8 cellular contexts compared by ENCODE assay signal in genomic region chr16:23182675-23183485, GRCh38. TPM values are rescaled to one million over a fixed set of nuclear protein-coding genes. Genes with fewer than 3 reads are reported as not detected.
DNase-seq lines count a peak whose midpoint lies in the region; ATAC-seq, FAIRE-seq and TF ChIP-seq lines count a peak whose summit lies in the region.

Gene SCNN1G, plus strand, starts transcription at chr16:23182745. Its CDS starts 3,527 bp downstream, at chr16:23186272.

- H3K27me3 ChIP-seq in CD8-positive, alpha-beta T cell (ENCODE audit: insufficient read depth, low read length) = peaks cover 24% of the 10 kb centered on the region
- peaks cover 54% of the 10 kb centered on the region for H3K27me3 ChIP-seq in neural progenitor cell

- no peak for FAIRE-seq in GM12892 (lab: Jason Lieb, UNC)

- H3K27me3 Mint-ChIP-seq in CD8-positive, alpha-beta T cell (ENCODE audit: low read depth) = peaks cover 60% of the 10 kb centered on the region
- peaks cover 35% of the 10 kb centered on the region for H3K27me3 Mint-ChIP-seq in neural progenitor cell (ENCODE audit: insufficient read depth, low read depth)

- intact Hi-C loops in CD8-positive, alpha-beta T cell (cut with DNase I, micrococcal nuclease) = loop anchor here in 1 of 2 experiments (2.0 kb wide), 1 partner anchor 34 kb away; the partner anchor contains the start of gene USP31

- no peaks in the 10 kb centered on the region for H3K9me3 ChIP-seq in CD8-positive, alpha-beta T cell (ENCODE audit: low read length)
- no peaks in the 10 kb centered on the region for H3K9me3 ChIP-seq in neural progenitor cell (ENCODE audit: low read depth)

- no peaks in the 10 kb centered on the region for H3K79me2 ChIP-seq in neural progenitor cell (ENCODE audit: low read depth)

- peaks cover 7% of the 10 kb centered on the region for H3K4me1 Mint-ChIP-seq in CD8-positive, alpha-beta T cell (ENCODE audit: low read depth)
- H3K4me1 Mint-ChIP-seq in neural progenitor cell = peaks cover 4% of the 10 kb centered on the region

- DNase-seq in CD8-positive, alpha-beta T cell = peak in 1 of 7 experiments; percentile 6
- DNase-seq in NCI-H510A treated with DMSO at 0.1 percent for 48 hours (lab: John Stamatoyannopoulos, UW) (peak; percentile 46), epithelial cell of proximal tubule (ENCODE audit: low read depth) (no peak), neural progenitor cell (ENCODE audit: low spot score) (peak; percentile 55), T1000 (lab: John Stamatoyannopoulos, UW) (no peak), GM12892 (ENCODE audit: insufficient read length) (no peak)

- CTCF ChIA-PET in CD8-positive, alpha-beta T cell (lab: Charles Lee) = interaction anchor here (0.8 to 1.0 kb wide), 2 partner anchors 26 to 253 kb away, joined by 3 read pairs; no protein-coding TSS in a partner anchor

- H3K27ac ChIP-seq in CD8-positive, alpha-beta T cell (ENCODE audit: low read depth, low read length) = no peak within 1 kb of the TSS
- H3K27ac ChIP-seq in neural progenitor cell = no peak within 1 kb of the TSS

- no peak within 1 kb of the TSS for H3K27ac Mint-ChIP-seq in CD8-positive, alpha-beta T cell
- no peak within 1 kb of the TSS for H3K27ac Mint-ChIP-seq in neural progenitor cell

- TF ChIP-seq CTCF in CD8-positive, alpha-beta T cell (IDR thresholded peaks at IDR 0.05) = peak; percentile 13
- TF ChIP-seq CTCF in epithelial cell of proximal tubule (conservative IDR thresholded peaks at IDR 0.05; ENCODE audit: low read depth, low read length) (no peak), neural progenitor cell (IDR thresholded peaks at IDR 0.05) (peak; percentile 22)

- H4K20me1 ChIP-seq in neural progenitor cell (ENCODE audit: low read depth) = peaks cover 10% of the 10 kb centered on the region

- no peak for ATAC-seq in CD8-positive, alpha-beta T cell
- ATAC-seq in GM21447 (IDR thresholded peaks at IDR 0.05; ENCODE audit: unreplicated experiment) = peak; percentile 11
- ATAC-seq in HG03469 (IDR thresholded peaks at IDR 0.05; ENCODE audit: unreplicated experiment) = no peak

- no peaks in the 10 kb centered on the region for H3K36me3 ChIP-seq in CD8-positive, alpha-beta T cell (ENCODE audit: insufficient read depth, low read length)
- no peaks in the 10 kb centered on the region for H3K36me3 ChIP-seq in neural progenitor cell

- no peaks in the 10 kb centered on the region for H3K9me3 Mint-ChIP-seq in CD8-positive, alpha-beta T cell
- no peaks in the 10 kb centered on the region for H3K9me3 Mint-ChIP-seq in neural progenitor cell

- TF ChIP-seq POLR2A in GM12892 (IDR thresholded peaks at IDR 0.05; ENCODE audit: low read depth, low read length) = no peak

- H3K4me2 ChIP-seq in neural progenitor cell = peak within 1 kb of the TSS; percentile 84

- POLR2A ChIA-PET in CD8-positive, alpha-beta T cell (lab: Charles Lee) = interaction anchor here (0.6 kb wide), 1 partner anchor 166 kb away, joined by 3 read pairs; no protein-coding TSS in a partner anchor

- H2AFZ ChIP-seq in neural progenitor cell (replicated peaks) = peak within 1 kb of the TSS; percentile 36

- peak within 1 kb of the TSS; percentile 15 for H3K4me3 ChIP-seq in CD8-positive, alpha-beta T cell (ENCODE audit: low read depth, low read length)
- H3K4me3 ChIP-seq in epithelial cell of proximal tubule (ENCODE audit: low read depth, low read length) (peak within 1 kb of the TSS; percentile 28), neural progenitor cell (peak within 1 kb of the TSS; percentile 43)

- peaks cover 5% of the 10 kb centered on the region for H3K4me1 ChIP-seq in CD8-positive, alpha-beta T cell (ENCODE audit: insufficient read depth, low read length)
- H3K4me1 ChIP-seq in neural progenitor cell = no peaks in the 10 kb centered on the region

- no peak within 1 kb of the TSS for H3K9ac ChIP-seq in neural progenitor cell

- peak within 1 kb of the TSS; percentile 39 for H3K4me3 Mint-ChIP-seq in CD8-positive, alpha-beta T cell
- peak within 1 kb of the TSS; percentile 77 for H3K4me3 Mint-ChIP-seq in neural progenitor cell

- H3F3A ChIP-seq in neural progenitor cell (ENCODE audit: low read depth) = no peaks in the 10 kb centered on the region

- no peaks in the 10 kb centered on the region for H3K36me3 Mint-ChIP-seq in CD8-positive, alpha-beta T cell
- H3K36me3 Mint-ChIP-seq in neural progenitor cell = no peaks in the 10 kb centered on the region

RNA-seq across cellular contexts. Expression of gene SCNN1G, which starts in this region (rescaled TPM):
- total RNA-seq in CD8-positive, alpha-beta T cell = not detected
- total RNA-seq in epithelial cell of proximal tubule (0.07 and 0.17 TPM in 2 replicates), neural progenitor cell (ENCODE audit: low replicate concordance) (not detected in 2 replicates)
- polyA plus RNA-seq in GM12892 (2012; ENCODE audit: missing spikeins) = not detected

Comparison
In these comparisons a context has a peak if more than half of its experiments do, and no peak if none do; other contexts are left out.
1. Peak in DNase-seq, H3K4me3 ChIP-seq and H3K4me2 ChIP-seq in neural progenitor cell; RNA of the gene not detected or under 1 TPM.